ENCODE assay signal across 8 cellular contexts in genomic region chr6:21587925-21588811, GRCh38.
DNase-seq lines count a peak whose midpoint lies in the region; ATAC-seq and TF ChIP-seq lines count a peak whose summit lies in the region.

No MANE protein-coding gene starts in this region.

- DNase-seq in DMS79 (lab: John Stamatoyannopoulos, UW), result peak; percentile 81
- DNase-seq in NOMO-1 (lab: John Stamatoyannopoulos, UW; ENCODE audit: unreplicated experiment in 2 of 2), result peak; percentile 57 to 73
- peak; percentile 53 for DNase-seq in activated naive CD4-positive, alpha-beta T cell treated with anti-CD3 and anti-CD28 coated beads, Interleukin-2, amount 10 ng/mL, durations not matched to agents 7 days and 5 days
- peak; percentile 35 for DNase-seq in globus pallidus (ENCODE audit: low spot score)
- DNase-seq in OCI-M1 (lab: John Stamatoyannopoulos, UW), result no peak

- H3K27ac Mint-ChIP-seq in activated naive CD4-positive, alpha-beta T cell treated with anti-CD3 and anti-CD28 coated beads, Interleukin-2, amount 10 ng/mL, durations not matched to agents 7 days and 5 days, result peak overlapping the region; percentile 83

- CTCF ChIA-PET in activated naive CD4-positive, alpha-beta T cell treated with anti-CD3 and anti-CD28 coated beads, Interleukin-2, amount 10 ng/mL, durations not matched to agents 7 days and 5 days (lab: Charles Lee), result interaction anchor here (0.6 to 3.8 kb wide), 10 partner anchors 8 to 1024 kb away, joined by 3 to 49 read pairs (median 4); no protein-coding TSS in a partner anchor

- H3K27me3 Mint-ChIP-seq in activated naive CD4-positive, alpha-beta T cell treated with anti-CD3 and anti-CD28 coated beads, Interleukin-2, amount 10 ng/mL, durations not matched to agents 7 days and 5 days, result peaks cover 45% of the 10 kb centered on the region

- peaks cover 2% of the 10 kb centered on the region for H3K9me3 Mint-ChIP-seq in activated naive CD4-positive, alpha-beta T cell treated with anti-CD3 and anti-CD28 coated beads, Interleukin-2, amount 10 ng/mL, durations not matched to agents 7 days and 5 days

- peak; percentile 32 for ATAC-seq in GM19467 (IDR thresholded peaks at IDR 0.05; ENCODE audit: unreplicated experiment)
- ATAC-seq in HG03469 (IDR thresholded peaks at IDR 0.05; ENCODE audit: unreplicated experiment), result peak; percentile 20

- peak overlapping the region; percentile 86 for H3K4me3 Mint-ChIP-seq in activated naive CD4-positive, alpha-beta T cell treated with anti-CD3 and anti-CD28 coated beads, Interleukin-2, amount 10 ng/mL, durations not matched to agents 7 days and 5 days

- H3K9me3 ChIP-seq in neutrophil, result no peaks in the 10 kb centered on the region

- H3K4me3 ChIP-seq in neutrophil (ENCODE audit: low read depth in 1 of 2, low read length in 1 of 2), result peak overlapping the region; percentile 68 to 80

- H3K36me3 Mint-ChIP-seq in activated naive CD4-positive, alpha-beta T cell treated with anti-CD3 and anti-CD28 coated beads, Interleukin-2, amount 10 ng/mL, durations not matched to agents 7 days and 5 days, result no peaks in the 10 kb centered on the region

- H3K4me1 Mint-ChIP-seq in activated naive CD4-positive, alpha-beta T cell treated with anti-CD3 and anti-CD28 coated beads, Interleukin-2, amount 10 ng/mL, durations not matched to agents 7 days and 5 days, result peaks cover 13% of the 10 kb centered on the region

- peaks cover 69% of the 10 kb centered on the region for H3K27me3 ChIP-seq in neutrophil

- H3K27ac ChIP-seq in neutrophil, result no peak overlapping the region

- no peak for TF ChIP-seq CTCF in neutrophil (IDR thresholded peaks at IDR 0.05)

- H3K4me1 ChIP-seq in neutrophil (ENCODE audit: control insufficient read depth in 1 of 2, insufficient read depth in 1 of 2, low read depth in 1 of 2, low read length in 1 of 2), result peaks cover 27 to 28% of the 10 kb centered on the region in 2 experiments

- no peaks in the 10 kb centered on the region for H3K36me3 ChIP-seq in neutrophil
